Comparison of ENCODE assay signal across 8 cellular contexts in genomic region chr20:57682184-57683038, GRCh38. TPM values are rescaled to one million over a fixed set of nuclear protein-coding genes. Genes with fewer than 3 reads are reported as not detected.
DNase-seq lines count a peak whose midpoint lies in the region; ATAC-seq and TF ChIP-seq lines count a peak whose summit lies in the region.

No MANE protein-coding gene starts in this region.

- no peaks in the 10 kb centered on the region for H3K9me2 ChIP-seq in GM23248 (ENCODE audit: insufficient read depth)

- no peak for DNase-seq in stimulated activated effector memory CD8-positive, alpha-beta T cell treated with anti-CD3 and anti-CD28 coated beads, Interleukin-12 subunit alpha, Interleukin-12 subunit beta, amount 100 ng/mL, for 72 hours (ENCODE audit: low spot score in 2 of 2)
- DNase-seq in GM23248 (no peak), NCI-H2196 (lab: John Stamatoyannopoulos, UW; ENCODE audit: unreplicated experiment) (no peak), mesenteric fat pad (ENCODE audit: low spot score) (no peak)
- DNase-seq in activated T-helper 2 cell treated with anti-CD3 and anti-CD28 coated beads, Interferon-gamma antibody, Interleukin-2, Interleukin-4, amounts not matched to agents 10 μg/mL and 5 μg/mL and 100 μg/mL, durations not matched to agents 14 hours and 24 hours and 36 hours (ENCODE audit: low spot score), result no peak

- no peaks in the 10 kb centered on the region for H3K36me3 Mint-ChIP-seq in stimulated activated effector memory CD8-positive, alpha-beta T cell treated with anti-CD3 and anti-CD28 coated beads, Interleukin-12 subunit alpha, Interleukin-12 subunit beta, amount 100 ng/mL, for 72 hours
- H3K36me3 Mint-ChIP-seq in activated T-helper 2 cell treated with anti-CD3 and anti-CD28 coated beads, Interferon-gamma antibody, Interleukin-2, Interleukin-4, amounts not matched to agents 10 μg/mL and 5 μg/mL and 100 μg/mL, durations not matched to agents 14 hours and 24 hours and 36 hours (ENCODE audit: low read depth), result no peaks in the 10 kb centered on the region

- in situ Hi-C loops in GM23248 (cut with MboI), result no loop called here

- no peak for TF ChIP-seq CTCF in VCaP (conservative IDR thresholded peaks at IDR 0.05)

- no peaks in the 10 kb centered on the region for H4K20me1 ChIP-seq in GM23248 (ENCODE audit: insufficient read depth)

- H2AFZ ChIP-seq in GM23248, result no peak overlapping the region

- H3K27ac ChIP-seq in VCaP (peak overlapping the region; percentile 99), GM23248 (no peak overlapping the region)

- no peaks in the 10 kb centered on the region for H3K4me1 ChIP-seq in GM23248 (ENCODE audit: insufficient read depth)

- no peaks in the 10 kb centered on the region for H3K9me3 Mint-ChIP-seq in stimulated activated effector memory CD8-positive, alpha-beta T cell treated with anti-CD3 and anti-CD28 coated beads, Interleukin-12 subunit alpha, Interleukin-12 subunit beta, amount 100 ng/mL, for 72 hours
- no peaks in the 10 kb centered on the region for H3K9me3 Mint-ChIP-seq in activated T-helper 2 cell treated with anti-CD3 and anti-CD28 coated beads, Interferon-gamma antibody, Interleukin-2, Interleukin-4, amounts not matched to agents 10 μg/mL and 5 μg/mL and 100 μg/mL, durations not matched to agents 14 hours and 24 hours and 36 hours

- peaks cover 8% of the 10 kb centered on the region for H3K27me3 Mint-ChIP-seq in activated T-helper 2 cell treated with anti-CD3 and anti-CD28 coated beads, Interferon-gamma antibody, Interleukin-2, Interleukin-4, amounts not matched to agents 10 μg/mL and 5 μg/mL and 100 μg/mL, durations not matched to agents 14 hours and 24 hours and 36 hours (ENCODE audit: low read depth)

- no peaks in the 10 kb centered on the region for H3K9me3 ChIP-seq in GM23248 (ENCODE audit: low read depth)

- H3K27me3 ChIP-seq in GM23248 (replicated peaks; ENCODE audit: insufficient read depth), result no peaks in the 10 kb centered on the region

- H3K4me1 Mint-ChIP-seq in stimulated activated effector memory CD8-positive, alpha-beta T cell treated with anti-CD3 and anti-CD28 coated beads, Interleukin-12 subunit alpha, Interleukin-12 subunit beta, amount 100 ng/mL, for 72 hours, result peaks cover 28% of the 10 kb centered on the region
- H3K4me1 Mint-ChIP-seq in activated T-helper 2 cell treated with anti-CD3 and anti-CD28 coated beads, Interferon-gamma antibody, Interleukin-2, Interleukin-4, amounts not matched to agents 10 μg/mL and 5 μg/mL and 100 μg/mL, durations not matched to agents 14 hours and 24 hours and 36 hours (ENCODE audit: low read depth), result no peaks in the 10 kb centered on the region

- H3K4me3 Mint-ChIP-seq in stimulated activated effector memory CD8-positive, alpha-beta T cell treated with anti-CD3 and anti-CD28 coated beads, Interleukin-12 subunit alpha, Interleukin-12 subunit beta, amount 100 ng/mL, for 72 hours, result no peak overlapping the region
- H3K4me3 Mint-ChIP-seq in activated T-helper 2 cell treated with anti-CD3 and anti-CD28 coated beads, Interferon-gamma antibody, Interleukin-2, Interleukin-4, amounts not matched to agents 10 μg/mL and 5 μg/mL and 100 μg/mL, durations not matched to agents 14 hours and 24 hours and 36 hours (ENCODE audit: low read depth), result no peak overlapping the region

- H3K27ac Mint-ChIP-seq in stimulated activated effector memory CD8-positive, alpha-beta T cell treated with anti-CD3 and anti-CD28 coated beads, Interleukin-12 subunit alpha, Interleukin-12 subunit beta, amount 100 ng/mL, for 72 hours, result peak overlapping the region; percentile 40
- no peak overlapping the region for H3K27ac Mint-ChIP-seq in activated T-helper 2 cell treated with anti-CD3 and anti-CD28 coated beads, Interferon-gamma antibody, Interleukin-2, Interleukin-4, amounts not matched to agents 10 μg/mL and 5 μg/mL and 100 μg/mL, durations not matched to agents 14 hours and 24 hours and 36 hours

- no peak overlapping the region for H3K9ac ChIP-seq in GM23248

- H3F3A ChIP-seq in GM23248 (ENCODE audit: insufficient read depth), result no peaks in the 10 kb centered on the region

- ATAC-seq in GM18909 (IDR thresholded peaks at IDR 0.05; ENCODE audit: poor library complexity, unreplicated experiment) (peak; percentile 34), HG02759 (IDR thresholded peaks at IDR 0.05; ENCODE audit: unreplicated experiment) (peak; percentile 26)
- no peak for ATAC-seq in stimulated activated effector memory CD8-positive, alpha-beta T cell treated with anti-CD3 and anti-CD28 coated beads, Interleukin-12 subunit alpha, Interleukin-12 subunit beta, amount 100 ng/mL, for 72 hours

- no peak overlapping the region for H3K4me3 ChIP-seq in GM23248

- 84 to 85% methylated on average over 24 of the region's 24 CpGs for WGBS in GM23248 (ENCODE audit: low coverage in 1 of 2, low lambda C conversion rate in 2 of 2, missing lambda C conversion rate in 2 of 2), 2 experiments

- H3K4me2 ChIP-seq in GM23248 (ENCODE audit: unreplicated experiment), result no peak overlapping the region

- peaks cover 98% of the 10 kb centered on the region for H3K79me2 ChIP-seq in GM23248 (ENCODE audit: insufficient read depth)

- no peaks in the 10 kb centered on the region for H3K36me3 ChIP-seq in GM23248 (ENCODE audit: low read depth)

- intact Hi-C loops in activated T-helper 2 cell treated with anti-CD3 and anti-CD28 coated beads, Interferon-gamma antibody, Interleukin-2, Interleukin-4, amounts not matched to agents 10 μg/mL and 5 μg/mL and 100 μg/mL, durations not matched to agents 14 hours and 24 hours and 36 hours (cut with micrococcal nuclease), result no loop called here

RNA-seq across cellular contexts. Expression of gene PMEPA1, which starts 27.4 kb away (rescaled TPM):
- 6.1 and 6.6 TPM in 2 replicates for total RNA-seq in GM23248 (2014; rRNA removed; shearing (Covaris generic))
- 11.8 and 12.5 TPM in 2 replicates for polyA plus RNA-seq in GM23248 (2016; fragmentation: Nextera tagmentation; extraction: Ambion mirVana)
- total RNA-seq in mesenteric fat pad, result 90.0 TPM
- 0.99 and 1.1 TPM in 2 replicates for total RNA-seq in activated T-helper 2 cell treated with anti-CD3 and anti-CD28 coated beads, Interferon-gamma antibody, Interleukin-2, Interleukin-4, amounts not matched to agents 10 μg/mL and 5 μg/mL and 100 μg/mL, durations not matched to agents 14 hours and 24 hours and 36 hours

Comparison
In these comparisons a context has a peak if more than half of its experiments do, and no peak if none do; other contexts are left out.
1. RNA of gene PMEPA1, which starts 27.4 kb away (total RNA-seq): 90.0 TPM in mesenteric fat pad (single experiment); 6.1 to 6.6 TPM in GM23248 and 0.99 to 1.1 TPM in activated T-helper 2 cell treated with anti-CD3 and anti-CD28 coated beads, Interferon-gamma antibody, Interleukin-2, Interleukin-4, amounts not matched to agents 10 μg/mL and 5 μg/mL and 100 μg/mL, durations not matched to agents 14 hours and 24 hours and 36 hours; every median in the first group is over 10 times any median in the second.